Comparison of ENCODE assay signal across 23 cellular contexts in the genomic region with DNA sequence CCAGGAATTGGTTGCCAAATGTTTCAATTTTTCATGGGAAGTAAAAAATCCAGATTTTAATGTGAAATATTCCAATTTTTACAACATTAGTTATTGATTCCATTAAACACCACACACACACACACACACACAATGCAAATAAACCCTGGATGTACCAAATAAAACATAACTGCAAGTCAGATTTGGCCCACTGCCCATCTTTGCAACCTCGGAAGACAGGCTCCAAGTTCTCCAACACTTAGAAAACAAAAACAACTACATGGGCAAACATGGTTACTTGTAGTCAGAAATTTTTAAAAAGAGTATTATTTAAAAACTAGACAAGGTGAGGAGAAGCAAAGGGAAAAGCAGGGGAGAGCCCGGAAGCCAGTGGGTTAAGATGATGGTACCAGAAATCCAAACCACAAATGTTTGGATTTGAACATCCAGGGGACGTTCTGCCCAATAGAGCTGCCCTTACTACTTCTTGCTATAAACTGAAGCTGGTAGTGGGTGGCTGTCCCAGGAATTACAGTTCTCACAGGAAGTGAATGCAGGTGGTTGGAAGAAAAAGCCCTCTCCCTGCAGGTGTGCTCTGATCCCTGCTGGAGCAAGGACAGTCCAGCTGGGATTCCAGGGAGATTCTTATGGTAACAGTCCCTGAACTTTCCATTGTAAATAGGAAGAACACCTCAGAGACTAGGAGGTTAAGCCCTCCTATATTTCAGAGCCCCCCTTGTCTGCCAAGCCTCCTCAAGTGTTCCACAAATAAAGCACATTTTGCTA.
DNase-seq lines count a peak whose midpoint lies in the region; ATAC-seq, FAIRE-seq and TF ChIP-seq lines count a peak whose summit lies in the region.
"Had no signal": no experiment of that assay in that cellular context is flagged by ENCODE, and none has a peak within 500 bp of the region (broad histone marks: within the 10 kb centered on the region; RNA-seq: fewer than 3 reads in every experiment).

No MANE protein-coding gene starts in this region.

- H3K79me2 ChIP-seq in HepG2 (ENCODE audit: insufficient read depth, low read length), result no peaks in the 10 kb centered on the region

- ATAC-seq in HepG2, result peak; percentile 39; the same call in 2 of the 3 replicates
- ATAC-seq in right lobe of liver, result no peak
- ATAC-seq in HG02938 (IDR thresholded peaks at IDR 0.05; ENCODE audit: unreplicated experiment), result no peak
- ATAC-seq in GM21723 (IDR thresholded peaks at IDR 0.05; ENCODE audit: unreplicated experiment), result no peak
- ATAC-seq: activated T-cell treated with anti-CD3 and anti-CD28 coated beads, Interleukin-2, amount 50 U/mL, for 72 hours; left colon; stimulated activated effector memory CD8-positive, alpha-beta T cell treated with anti-CD3 and anti-CD28 coated beads, Interleukin-12 subunit alpha, Interleukin-12 subunit beta, amount 100 ng/mL, for 72 hours had no signal

- CTCF ChIA-PET in HepG2 (lab: Yijun Ruan, JAX; ENCODE audit: low intra/inter-chr PET ratio, low total read pairs), result no interaction called here

- intact Hi-C loops in HepG2 (cut with micrococcal nuclease; ENCODE audit: unreplicated experiment) (no loop called here), right lobe of liver (cut with DNase I) (no loop called here)

- TF ChIP-seq POLR2A in HepG2 (IDR thresholded peaks at IDR 0.05; ENCODE audit: insufficient read depth in 1 of 2, low read depth in 2 of 2, low read length in 2 of 2) (no peak), right lobe of liver (IDR thresholded peaks at IDR 0.05) (no peak)

- no peak for TF ChIP-seq RAD21 in HepG2 (CRISPR knock-in tag; IDR thresholded peaks at IDR 0.05)

- FAIRE-seq in HepG2 (lab: Jason Lieb, UNC), result no peak
- FAIRE-seq: endothelial cell of umbilical vein, pancreas had no signal

- no peaks in the 10 kb centered on the region for H3K9me3 ChIP-seq in HepG2 (ENCODE audit: low read length)
- no peaks in the 10 kb centered on the region for H3K9me3 ChIP-seq in right lobe of liver
- H3K9me3 ChIP-seq: Caco-2, pancreas, Peyer's patch, SJCRH30, upper lobe of right lung had no signal

- no peak for TF ChIP-seq CTCF in HepG2 (CRISPR knock-in tag; IDR thresholded peaks at IDR 0.05)
- no peak for TF ChIP-seq CTCF in right lobe of liver (IDR thresholded peaks at IDR 0.05)

- H4K20me1 ChIP-seq in HepG2 (ENCODE audit: insufficient read depth, low read length), result no peaks in the 10 kb centered on the region

- DNase-seq in HepG2 (ENCODE audit: low spot score), result no peak
- DNase-seq in right lobe of liver, result no peak
- peak; percentile 75 for DNase-seq in NCI-H69 (lab: John Stamatoyannopoulos, UW)
- DNase-seq in iPS DF 4.7 (ENCODE audit: extremely low read depth, low spot score), result peak; percentile 44
- no peak for DNase-seq in stimulated activated CD4-positive, alpha-beta T cell treated with anti-CD3 and anti-CD28 coated beads, Interleukin-4, amount 100 ng/mL, for 1 hour
- DNase-seq: activated CD4-positive, CD25-positive, alpha-beta regulatory T cell; activated naive CD4-positive, alpha-beta T cell treated with anti-CD3 and anti-CD28 coated beads for 36 hours; activated T-cell treated with anti-CD3 and anti-CD28 coated beads, Interleukin-2, amount 50 U/mL, for 72 hours; brain microvascular endothelial cell; C1 segment of cervical spinal cord; Caco-2; dorsolateral prefrontal cortex; HFFc6; left colon; NCI-H446; pancreas; Peyer's patch; SJCRH30; upper lobe of right lung had no signal

- H3K4me1 ChIP-seq in HepG2 (ENCODE audit: insufficient read depth, low read length) (no peaks in the 10 kb centered on the region), right lobe of liver (no peaks in the 10 kb centered on the region)
- H3K4me1 ChIP-seq: Caco-2, Peyer's patch, SJCRH30, upper lobe of right lung had no signal

- BruUV-seq in HepG2 (replicated peaks; lab: Mats Ljungman, UMichigan), result no TSS peak

- H3K4me3 ChIP-seq in HepG2 (replicated peaks in 1 of 3; ENCODE audit: insufficient read depth in 1 of 3, low read depth in 2 of 3, low read length in 3 of 3) (no peak overlapping the region), right lobe of liver (no peak overlapping the region)
- H3K4me3 ChIP-seq: dorsolateral prefrontal cortex, pancreas, Peyer's patch, SJCRH30, upper lobe of right lung had no signal

- H3K27ac ChIP-seq in HepG2 (ENCODE audit: extremely low read length, insufficient read depth, low read length) (no peak overlapping the region), right lobe of liver (no peak overlapping the region)
- H3K27ac ChIP-seq: brain microvascular endothelial cell, dorsolateral prefrontal cortex, pancreas, Peyer's patch, SJCRH30, upper lobe of right lung had no signal

- H2AFZ ChIP-seq in HepG2 (ENCODE audit: low read length), result no peak overlapping the region

- no peaks in the 10 kb centered on the region for H3K27me3 ChIP-seq in HepG2 (ENCODE audit: control insufficient read depth in 1 of 2, insufficient read depth in 2 of 2, low read length in 2 of 2)
- H3K27me3 ChIP-seq in right lobe of liver, result no peaks in the 10 kb centered on the region
- H3K27me3 ChIP-seq: brain microvascular endothelial cell, dorsolateral prefrontal cortex, pancreas, Peyer's patch, SJCRH30, upper lobe of right lung had no signal

- WGBS in HepG2 (ENCODE audit: low lambda C conversion rate), result 27% methylated on average over 3 of the region's 3 CpGs
- 44% methylated on average over 3 of the region's 3 CpGs for WGBS in right lobe of liver (ENCODE audit: insufficient coverage, low coverage, low lambda C conversion rate, missing lambda C conversion rate)

- in situ Hi-C loops in HepG2 (cut with HindIII; ENCODE audit: extremely low pct_ligation_motif_present, low pct_unique_long_range_greater_than_20kb), result no loop called here

- no peak for TF ChIP-seq EP300 in HepG2 (IDR thresholded peaks at IDR 0.05; ENCODE audit: low read depth in 2 of 2, low read length in 2 of 2)
- TF ChIP-seq EP300 in HepG2 (CRISPR knock-in tag; IDR thresholded peaks at IDR 0.05; ENCODE audit: borderline replicate concordance), result no peak

- H3K4me2 ChIP-seq in HepG2 (ENCODE audit: low read depth, low read length), result no peak overlapping the region

- H3K36me3 ChIP-seq in HepG2 (replicated peaks in 1 of 2; ENCODE audit: control insufficient read depth in 1 of 2, insufficient read depth in 2 of 2, low read length in 2 of 2), result no peaks in the 10 kb centered on the region
- no peaks in the 10 kb centered on the region for H3K36me3 ChIP-seq in right lobe of liver
- H3K36me3 ChIP-seq: brain microvascular endothelial cell, pancreas, Peyer's patch, SJCRH30, upper lobe of right lung had no signal

- no peak overlapping the region for H3K9ac ChIP-seq in HepG2 (ENCODE audit: insufficient read depth, low read depth, low read length)

- POLR2A ChIA-PET in HepG2 (lab: Yijun Ruan, JAX), result no interaction called here

TF ChIP-seq in HepG2, 621 proteins besides CTCF, POLR2A, EP300 and RAD21:
- TF ChIP-seq, protein P1, sequence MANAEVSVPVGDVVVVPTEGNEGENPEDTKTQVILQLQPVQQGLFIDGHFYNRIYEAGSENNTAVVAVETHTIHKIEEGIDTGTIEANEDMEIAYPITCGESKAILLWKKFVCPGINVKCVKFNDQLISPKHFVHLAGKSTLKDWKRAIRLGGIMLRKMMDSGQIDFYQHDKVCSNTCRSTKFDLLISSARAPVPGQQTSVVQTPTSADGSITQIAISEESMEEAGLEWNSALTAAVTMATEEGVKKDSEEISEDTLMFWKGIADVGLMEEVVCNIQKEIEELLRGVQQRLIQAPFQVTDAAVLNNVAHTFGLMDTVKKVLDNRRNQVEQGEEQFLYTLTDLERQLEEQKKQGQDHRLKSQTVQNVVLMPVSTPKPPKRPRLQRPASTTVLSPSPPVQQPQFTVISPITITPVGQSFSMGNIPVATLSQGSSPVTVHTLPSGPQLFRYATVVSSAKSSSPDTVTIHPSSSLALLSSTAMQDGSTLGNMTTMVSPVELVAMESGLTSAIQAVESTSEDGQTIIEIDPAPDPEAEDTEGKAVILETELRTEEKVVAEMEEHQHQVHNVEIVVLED (CRISPR knock-in tag; IDR thresholded peaks at IDR 0.05; ENCODE audit: borderline replicate concordance), result no peak
- TF ChIP-seq ATF7 (IDR thresholded peaks at IDR 0.05), result 0 out of 2 replicates have a peak, but pooled peaks have one; percentile 10
- TF ChIP-seq ATF7 (CRISPR knock-in tag; IDR thresholded peaks at IDR 0.05), result no peak

Comparison
In these comparisons a context has a peak if more than half of its experiments do, and no peak if none do; other contexts are left out.
1. DNase-seq: peak in NCI-H69 (single experiment) and iPS DF 4.7 (single experiment); none in HepG2 (single experiment), right lobe of liver (0 of 3) and stimulated activated CD4-positive, alpha-beta T cell treated with anti-CD3 and anti-CD28 coated beads, Interleukin-4, amount 100 ng/mL, for 1 hour (single experiment).